Comparison of ENCODE assay signal across 1 cellular context in genomic region chr10:60549686-60550085, GRCh38.
TF ChIP-seq lines count a peak whose summit lies in the region.

No MANE protein-coding gene starts in this region.

TF ChIP-seq in H1, 55 proteins besides CTCF, POLR2A, EP300 and RAD21 (continued from another document):
- TF ChIP-seq RFX5 (IDR thresholded peaks at IDR 0.05; ENCODE audit: borderline replicate concordance, low read depth, low read length) (no peak), RBBP5 (IDR thresholded peaks at IDR 0.05; ENCODE audit: borderline replicate concordance, low read depth, low read length) (no peak)
